26 cellular contexts compared by ENCODE assay signal in the genomic region with DNA sequence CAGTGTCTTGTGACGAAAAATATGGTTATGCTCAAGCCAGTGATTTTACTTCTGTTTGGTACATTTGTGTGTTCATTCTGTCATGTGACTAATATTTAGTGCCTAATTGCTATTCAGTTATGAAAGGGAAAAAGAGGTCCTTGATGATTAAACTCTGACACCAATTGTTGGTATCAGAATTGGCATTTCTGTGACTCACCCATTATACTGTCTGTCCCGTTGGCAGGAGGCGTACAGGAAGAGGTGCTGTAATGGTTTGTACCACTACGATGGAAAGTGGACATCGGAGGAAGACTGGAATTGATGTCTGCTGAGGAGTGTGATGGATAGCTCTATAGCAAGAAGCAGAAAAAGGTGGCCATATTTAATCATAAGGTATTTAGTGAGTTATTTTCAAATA.
DNase-seq lines count a peak whose midpoint lies in the region; ATAC-seq lines count a peak whose summit lies in the region.
"Had no signal": no experiment of that assay in that cellular context is flagged by ENCODE, and none has a peak within 500 bp of the region (broad histone marks: within the 10 kb centered on the region; RNA-seq: fewer than 3 reads in every experiment).

No MANE protein-coding gene starts in this region.

- peaks cover 88% of the 10 kb centered on the region for H3K4me1 Mint-ChIP-seq in stimulated activated memory B cell treated with anti-CD40 and anti-IgM and Interleukin-4, amounts not matched to agents 10 μg/mL and 1 μg/mL and 100 μg/mL, for 72 hours

- no peak overlapping the region for H3K27ac ChIP-seq in GM23248
- H3K27ac ChIP-seq: ascending aorta, lower lobe of right lung, prostate gland, tibial artery had no signal

- H3F3A ChIP-seq in GM23248 (ENCODE audit: insufficient read depth), result peaks cover 68% of the 10 kb centered on the region

- H3K9ac ChIP-seq in GM23248, result no peak overlapping the region

- H3K36me3 Mint-ChIP-seq in stimulated activated memory B cell treated with anti-CD40 and anti-IgM and Interleukin-4, amounts not matched to agents 10 μg/mL and 1 μg/mL and 100 μg/mL, for 72 hours, result peaks cover 89% of the 10 kb centered on the region
- H3K36me3 Mint-ChIP-seq: activated naive CD8-positive, alpha-beta T cell; natural killer cell had no signal

- H3K4me2 ChIP-seq in GM23248 (ENCODE audit: unreplicated experiment), result no peak overlapping the region

- no peaks in the 10 kb centered on the region for H4K20me1 ChIP-seq in GM23248 (ENCODE audit: insufficient read depth)

- in situ Hi-C loops in GM23248 (cut with MboI), result no loop called here

- H3K9me2 ChIP-seq in GM23248 (ENCODE audit: insufficient read depth), result no peaks in the 10 kb centered on the region

- H3K4me3 ChIP-seq in GM23248, result no peak overlapping the region
- H3K4me3 ChIP-seq: ascending aorta, gastrocnemius medialis, lower lobe of right lung, prostate gland, tibial artery, vagina had no signal

- H3K27me3 ChIP-seq in GM23248 (replicated peaks; ENCODE audit: insufficient read depth), result no peaks in the 10 kb centered on the region
- H3K27me3 ChIP-seq: ascending aorta, gastrocnemius medialis, tibial artery, vagina had no signal

- H3K36me3 ChIP-seq in GM23248 (ENCODE audit: low read depth), result peaks cover 19% of the 10 kb centered on the region
- H3K36me3 ChIP-seq: prostate gland had no signal

- H3K9me3 Mint-ChIP-seq in stimulated activated memory B cell treated with anti-CD40 and anti-IgM and Interleukin-4, amounts not matched to agents 10 μg/mL and 1 μg/mL and 100 μg/mL, for 72 hours, result peaks cover 3% of the 10 kb centered on the region
- H3K9me3 Mint-ChIP-seq: activated CD8-positive, alpha-beta T cell treated with anti-CD3 and anti-CD28 coated beads for 36 hours; natural killer cell had no signal

- WGBS in GM23248 (ENCODE audit: low coverage in 1 of 2, low lambda C conversion rate in 2 of 2, missing lambda C conversion rate in 2 of 2), 2 experiments, result 58 to 61% methylated on average over 5 of the region's 5 CpGs

- H3K27ac Mint-ChIP-seq in stimulated activated memory B cell treated with anti-CD40 and anti-IgM and Interleukin-4, amounts not matched to agents 10 μg/mL and 1 μg/mL and 100 μg/mL, for 72 hours, result peak overlapping the region; percentile 97
- H3K27ac Mint-ChIP-seq: activated CD8-positive, alpha-beta T cell treated with anti-CD3 and anti-CD28 coated beads for 36 hours; activated naive CD8-positive, alpha-beta T cell; natural killer cell had no signal

- peaks cover 55% of the 10 kb centered on the region for H3K4me1 ChIP-seq in GM23248 (ENCODE audit: insufficient read depth)
- H3K4me1 ChIP-seq: prostate gland had no signal

- DNase-seq in GM23248 (peak; percentile 40), RKO (ENCODE audit: low spot score) (peak; percentile 7), dermis blood vessel endothelial cell (peak; percentile 79), cerebellum (ENCODE audit: low spot score) (no peak)
- DNase-seq in activated naive CD4-positive, alpha-beta T cell treated with Interleukin-2 at 50 U/mL for 16 hours, result no peak
- DNase-seq: activated CD8-positive, alpha-beta T cell treated with anti-CD3 and anti-CD28 coated beads for 36 hours; central memory CD4-positive, alpha-beta T cell; DMS153; gastrocnemius medialis; HCEC 1CT; kidney glomerular epithelial cell; lower lobe of right lung; natural killer cell; NCI-H146; NCI-H2107; occipital lobe; stimulated activated CD8-positive, alpha-beta memory T cell treated with anti-CD3 and anti-CD28 coated beads, Interleukin-4, amount 100 ng/mL, for 48 hours; tibial artery had no signal

- no peaks in the 10 kb centered on the region for H3K9me3 ChIP-seq in GM23248 (ENCODE audit: low read depth)
- H3K9me3 ChIP-seq: ascending aorta, gastrocnemius medialis, lower lobe of right lung, prostate gland, tibial artery, vagina had no signal

- peaks cover 33% of the 10 kb centered on the region for H3K79me2 ChIP-seq in GM23248 (ENCODE audit: insufficient read depth)

- ATAC-seq in stimulated activated memory B cell treated with anti-CD40 and anti-IgM and Interleukin-4, amounts not matched to agents 10 μg/mL and 1 μg/mL and 100 μg/mL, for 72 hours, result no peak
- ATAC-seq in HG03520 (IDR thresholded peaks at IDR 0.05; ENCODE audit: unreplicated experiment), result no peak
- ATAC-seq: activated CD8-positive, alpha-beta T cell treated with anti-CD3 and anti-CD28 coated beads for 36 hours; gastrocnemius medialis; lower lobe of right lung; natural killer cell; Right ventricle myocardium inferior; sciatic nerve had no signal

- no peak overlapping the region for H2AFZ ChIP-seq in GM23248

- no peaks in the 10 kb centered on the region for H3K27me3 Mint-ChIP-seq in stimulated activated memory B cell treated with anti-CD40 and anti-IgM and Interleukin-4, amounts not matched to agents 10 μg/mL and 1 μg/mL and 100 μg/mL, for 72 hours
- H3K27me3 Mint-ChIP-seq: activated CD8-positive, alpha-beta T cell treated with anti-CD3 and anti-CD28 coated beads for 36 hours; activated naive CD8-positive, alpha-beta T cell had no signal

- peak overlapping the region; percentile 45 for H3K4me3 Mint-ChIP-seq in stimulated activated memory B cell treated with anti-CD40 and anti-IgM and Interleukin-4, amounts not matched to agents 10 μg/mL and 1 μg/mL and 100 μg/mL, for 72 hours
- H3K4me3 Mint-ChIP-seq: activated CD8-positive, alpha-beta T cell treated with anti-CD3 and anti-CD28 coated beads for 36 hours; activated naive CD8-positive, alpha-beta T cell; natural killer cell had no signal

Comparison
In these comparisons a context has a peak if more than half of its experiments do, and no peak if none do; other contexts are left out.
1. DNase-seq: peak in GM23248 (single experiment), RKO (single experiment) and dermis blood vessel endothelial cell (single experiment); none in activated naive CD4-positive, alpha-beta T cell treated with Interleukin-2 at 50 U/mL for 16 hours (single experiment) and cerebellum (single experiment).